Comparison of ENCODE assay signal across 1 cellular context in the genomic region with DNA sequence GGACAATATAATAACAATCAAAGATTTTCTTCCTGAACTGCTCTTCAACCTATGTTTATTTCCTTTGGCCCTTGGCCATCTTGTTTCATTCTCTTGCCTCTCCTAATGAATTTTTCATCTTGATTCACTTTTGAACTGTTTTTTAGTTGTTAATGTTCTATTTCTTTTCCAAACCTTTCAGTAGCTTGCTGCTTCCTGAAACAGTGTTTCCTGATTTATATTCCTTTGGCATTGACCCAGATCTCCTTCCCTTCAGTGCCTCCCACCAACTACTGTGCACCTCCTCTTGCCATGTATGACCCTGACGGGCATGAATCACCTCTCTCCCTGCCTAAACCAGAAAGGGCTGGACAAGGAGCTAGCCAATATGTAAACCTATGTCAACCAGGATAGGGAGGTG.
TF ChIP-seq lines count a peak whose summit lies in the region.

No MANE protein-coding gene starts in this region.

TF ChIP-seq in H1, 55 proteins besides CTCF, POLR2A, EP300 and RAD21 (continued from another document):
- TF ChIP-seq, protein P1, sequence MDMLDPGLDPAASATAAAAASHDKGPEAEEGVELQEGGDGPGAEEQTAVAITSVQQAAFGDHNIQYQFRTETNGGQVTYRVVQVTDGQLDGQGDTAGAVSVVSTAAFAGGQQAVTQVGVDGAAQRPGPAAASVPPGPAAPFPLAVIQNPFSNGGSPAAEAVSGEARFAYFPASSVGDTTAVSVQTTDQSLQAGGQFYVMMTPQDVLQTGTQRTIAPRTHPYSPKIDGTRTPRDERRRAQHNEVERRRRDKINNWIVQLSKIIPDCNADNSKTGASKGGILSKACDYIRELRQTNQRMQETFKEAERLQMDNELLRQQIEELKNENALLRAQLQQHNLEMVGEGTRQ (IDR thresholded peaks at IDR 0.05; ENCODE audit: low read length): no peak
- TF ChIP-seq KDM4A (IDR thresholded peaks at IDR 0.05; ENCODE audit: low read depth, low read length, severe bottlenecking): no peak
- TF ChIP-seq NRF1 (IDR thresholded peaks at IDR 0.05; ENCODE audit: low read depth, low read length): no peak
- TF ChIP-seq TCF12 (IDR thresholded peaks at IDR 0.05; ENCODE audit: low read depth, low read length): no peak
- no peak for TF ChIP-seq SUZ12 (IDR thresholded peaks at IDR 0.05; ENCODE audit: low read length)
- TF ChIP-seq NANOG (IDR thresholded peaks at IDR 0.05; ENCODE audit: insufficient read depth, low read depth, low read length, poor library complexity, severe bottlenecking): no peak
- TF ChIP-seq RNF2 (IDR thresholded peaks at IDR 0.05; ENCODE audit: borderline replicate concordance, low read depth, low read length, missing control alignments, poor library complexity, severe bottlenecking): no peak
- no peak for TF ChIP-seq TAF7 (optimal IDR thresholded peaks at IDR 0.05; ENCODE audit: borderline replicate concordance, low read depth, low read length)
- TF ChIP-seq RBBP5 (IDR thresholded peaks at IDR 0.05; ENCODE audit: borderline replicate concordance, low read depth, low read length): no peak
- TF ChIP-seq, protein P2, sequence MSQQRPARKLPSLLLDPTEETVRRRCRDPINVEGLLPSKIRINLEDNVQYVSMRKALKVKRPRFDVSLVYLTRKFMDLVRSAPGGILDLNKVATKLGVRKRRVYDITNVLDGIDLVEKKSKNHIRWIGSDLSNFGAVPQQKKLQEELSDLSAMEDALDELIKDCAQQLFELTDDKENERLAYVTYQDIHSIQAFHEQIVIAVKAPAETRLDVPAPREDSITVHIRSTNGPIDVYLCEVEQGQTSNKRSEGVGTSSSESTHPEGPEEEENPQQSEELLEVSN (IDR thresholded peaks at IDR 0.05): no peak
- TF ChIP-seq, protein P3, sequence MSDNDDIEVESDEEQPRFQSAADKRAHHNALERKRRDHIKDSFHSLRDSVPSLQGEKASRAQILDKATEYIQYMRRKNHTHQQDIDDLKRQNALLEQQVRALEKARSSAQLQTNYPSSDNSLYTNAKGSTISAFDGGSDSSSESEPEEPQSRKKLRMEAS (IDR thresholded peaks at IDR 0.05): no peak
- no peak for TF ChIP-seq JUN (IDR thresholded peaks at IDR 0.05; ENCODE audit: low read depth, low read length)
- no peak for TF ChIP-seq POU5F1 (IDR thresholded peaks at IDR 0.05; ENCODE audit: low read depth, low read length)
TF ChIP-seq in H1: peak in this region for 0.
